Comparison of ENCODE assay signal across 16 cellular contexts in genomic region chr1:201944639-201945038, GRCh38. TPM values are rescaled to one million over a fixed set of nuclear protein-coding genes. Genes with fewer than 3 reads are reported as not detected.
DNase-seq lines count a peak whose midpoint lies in the region; ATAC-seq and TF ChIP-seq lines count a peak whose summit lies in the region.
"Had no signal": no experiment of that assay in that cellular context is flagged by ENCODE, and none has a peak within 500 bp of the region (broad histone marks: within the 10 kb centered on the region; RNA-seq: fewer than 3 reads in every experiment).

No MANE protein-coding gene starts in this region.

- TF ChIP-seq CTCF in cardiac muscle cell (IDR thresholded peaks at IDR 0.05; ENCODE audit: low read depth, low read length), result no peak
- TF ChIP-seq CTCF in foreskin fibroblast (IDR thresholded peaks at IDR 0.05; ENCODE audit: low read depth, low read length), result no peak
- TF ChIP-seq CTCF in prostate gland (IDR thresholded peaks at IDR 0.05), result no peak
- TF ChIP-seq CTCF in body of pancreas (IDR thresholded peaks at IDR 0.05), result no peak

- DNase-seq in cardiac muscle cell (ENCODE audit: low read depth in 1 of 2, low spot score in 1 of 2) (no peak), cardiac septum (ENCODE audit: low spot score) (no peak), foreskin fibroblast (no peak), prostate gland (ENCODE audit: low spot score) (no peak), body of pancreas (no peak), glomerular visceral epithelial cell (ENCODE audit: extremely low spot score) (no peak)
- DNase-seq: activated CD4-positive, alpha-beta T cell treated with anti-CD3 and anti-CD28 coated beads for 1 hour; activated naive CD8-positive, alpha-beta T cell treated with anti-CD3 and anti-CD28 coated beads for 36 hours; CD8-positive, alpha-beta T cell; NCI-H187 treated with DMSO at 0.1 percent for 48 hours; NCI-H524 treated with DMSO at 0.1 percent for 48 hours had no signal

- TF ChIP-seq POLR2A in prostate gland (IDR thresholded peaks at IDR 0.05) (no peak), body of pancreas (IDR thresholded peaks at IDR 0.05) (no peak)

- no peaks in the 10 kb centered on the region for H3K9me3 ChIP-seq in cardiac muscle cell (ENCODE audit: low read depth)
- no peaks in the 10 kb centered on the region for H3K9me3 ChIP-seq in prostate gland
- H3K9me3 ChIP-seq in body of pancreas, result no peaks in the 10 kb centered on the region

- 44% methylated on average over 2 of the region's 3 CpGs for WGBS in prostate gland
- 24% methylated on average over 3 of the region's 3 CpGs for WGBS in urinary bladder
- WGBS in body of pancreas, 2 donors, result 37 to 56% methylated on average over 2 of the region's 3 CpGs

- peaks cover 3% of the 10 kb centered on the region for H3K36me3 ChIP-seq in cardiac muscle cell
- no peaks in the 10 kb centered on the region for H3K36me3 ChIP-seq in prostate gland
- H3K36me3 ChIP-seq in urinary bladder (ENCODE audit: insufficient read depth), result no peaks in the 10 kb centered on the region
- no peaks in the 10 kb centered on the region for H3K36me3 ChIP-seq in body of pancreas (replicated peaks in 1 of 2; ENCODE audit: insufficient read depth in 1 of 2, low read depth in 2 of 2)

- peak overlapping the region; percentile 56 for H3K4me3 ChIP-seq in cardiac muscle cell
- peak overlapping the region; percentile 79 to 90 for H3K4me3 ChIP-seq in foreskin fibroblast (ENCODE audit: low read depth in 1 of 2, low read length in 2 of 2)
- peak overlapping the region; percentile 32 to 40 for H3K4me3 ChIP-seq in prostate gland
- peak overlapping the region; percentile 55 for H3K4me3 ChIP-seq in urinary bladder (ENCODE audit: low read depth, low read length)
- H3K4me3 ChIP-seq in body of pancreas, result no peak overlapping the region

- intact Hi-C loops in cardiac septum (cut with DNase I) (loop anchor here (5.0 kb wide), 1 partner anchor 37 kb away; no protein-coding TSS in a partner anchor), prostate gland (cut with DNase I) (no loop called here), body of pancreas (cut with DNase I) (no loop called here)

- H3K27me3 ChIP-seq in cardiac muscle cell (no peaks in the 10 kb centered on the region), prostate gland (replicated peaks; ENCODE audit: insufficient read depth) (no peaks in the 10 kb centered on the region), body of pancreas (peaks cover 0 to 4% of the 10 kb centered on the region in 2 donors)

- no peak for ATAC-seq in GM21723 (IDR thresholded peaks at IDR 0.05; ENCODE audit: unreplicated experiment)
- no peak for ATAC-seq in body of pancreas
- ATAC-seq: CD8-positive, alpha-beta T cell had no signal

- H3K4me1 ChIP-seq in cardiac muscle cell (ENCODE audit: low read depth) (peaks cover 55% of the 10 kb centered on the region), prostate gland (replicated peaks) (no peaks in the 10 kb centered on the region), urinary bladder (ENCODE audit: insufficient read depth) (no peaks in the 10 kb centered on the region), body of pancreas (peaks cover 10% of the 10 kb centered on the region)

- peak overlapping the region; percentile 95 for H3K27ac ChIP-seq in cardiac muscle cell
- H3K27ac ChIP-seq in prostate gland, result peak overlapping the region; percentile 74 to 81
- H3K27ac ChIP-seq in urinary bladder (ENCODE audit: low read depth), result peak overlapping the region; percentile 76
- H3K27ac ChIP-seq in body of pancreas, result no peak overlapping the region
- H3K27ac ChIP-seq: epithelial cell of prostate had no signal

RNA-seq across cellular contexts. Expression of gene LMOD1, which starts 1.7 kb away (rescaled TPM):
- total RNA-seq in cardiac muscle cell (48.3 and 75.6 TPM in 2 replicates), cardiac septum (9.6 TPM), prostate gland (100 to 1,000 TPM; 112 to 190 TPM), urinary bladder (71.7 TPM), body of pancreas (10 to 100 TPM; 14.8 to 16.9 TPM)
- polyA plus RNA-seq in cardiac muscle cell (27.4 and 47.9 TPM in 2 replicates), urinary bladder (731 TPM)
- total RNA-seq: A172; activated naive CD8-positive, alpha-beta T cell treated with anti-CD3 and anti-CD28 coated beads for 36 hours; CD8-positive, alpha-beta T cell; Daoy had no signal

RNA-seq across cellular contexts. Expression of gene TIMM17A, which starts 10.7 kb away (rescaled TPM):
- 32.9 and 37.4 TPM in 2 replicates for total RNA-seq in cardiac muscle cell
- 88.7 and 110 TPM in 2 replicates for polyA plus RNA-seq in cardiac muscle cell
- total RNA-seq in cardiac septum, result 79.1 TPM
- total RNA-seq in prostate gland, result 10 to 100 TPM; 22.0 to 29.3 TPM
- 27.2 TPM for total RNA-seq in urinary bladder
- 42.0 TPM for polyA plus RNA-seq in urinary bladder
- total RNA-seq in body of pancreas, result 10 to 100 TPM; 20.2 to 25.4 TPM

RNA-seq across cellular contexts. Expression of gene RNPEP, which starts 37.8 kb away (rescaled TPM):
- total RNA-seq in cardiac muscle cell, result 56.6 and 60.4 TPM in 2 replicates
- polyA plus RNA-seq in cardiac muscle cell, result 52.6 and 66.0 TPM in 2 replicates
- 17.4 TPM for total RNA-seq in cardiac septum
- 100 to 1,000 TPM in 1 of 2 donors, 10 to 100 TPM in 1; 70.4 to 104 TPM for total RNA-seq in prostate gland
- total RNA-seq in urinary bladder, result 24.0 TPM
- polyA plus RNA-seq in urinary bladder, result 31.6 TPM
- 100 to 1,000 TPM in 1 of 2 donors, 10 to 100 TPM in 1; 62.3 to 233 TPM for total RNA-seq in body of pancreas

RNA-seq across cellular contexts. Expression of gene SHISA4, which starts 55.9 kb away (rescaled TPM):
- total RNA-seq in cardiac muscle cell (14.3 and 21.9 TPM in 2 replicates), cardiac septum (123 TPM), prostate gland (10 to 100 TPM; 24.5 to 61.9 TPM), urinary bladder (10.1 TPM), body of pancreas (1 to 10 TPM; 4.6 to 8.3 TPM)
- polyA plus RNA-seq in cardiac muscle cell (22.8 and 24.3 TPM in 2 replicates), urinary bladder (32.7 TPM)
- total RNA-seq: activated naive CD8-positive, alpha-beta T cell treated with anti-CD3 and anti-CD28 coated beads for 36 hours; CD8-positive, alpha-beta T cell had no signal

Comparison
In these comparisons a context has a peak if more than half of its experiments do, and no peak if none do; other contexts are left out.
1. H3K27ac ChIP-seq: peak in cardiac muscle cell (single experiment), prostate gland (2 of 2) and urinary bladder (single experiment); none in body of pancreas (0 of 4).
2. H3K4me3 ChIP-seq: peak in cardiac muscle cell (single experiment), foreskin fibroblast (2 of 2), prostate gland (2 of 2) and urinary bladder (single experiment); none in body of pancreas (0 of 2).